Comparison of ENCODE assay signal across 8 cellular contexts in genomic region chr9:6068983-6069382, GRCh38. TPM values are rescaled to one million over a fixed set of nuclear protein-coding genes. Genes with fewer than 3 reads are reported as not detected.
DNase-seq lines count a peak whose midpoint lies in the region; ATAC-seq and TF ChIP-seq lines count a peak whose summit lies in the region.

No MANE protein-coding gene starts in this region.

- ATAC-seq in GM18868 (IDR thresholded peaks at IDR 0.05; ENCODE audit: unreplicated experiment) (peak; percentile 99), HG02642 (IDR thresholded peaks at IDR 0.05; ENCODE audit: poor library complexity, unreplicated experiment) (peak; percentile 95)
- peak; percentile 97 for ATAC-seq in naive thymus-derived CD4-positive, alpha-beta T cell

- H3K36me3 Mint-ChIP-seq in naive thymus-derived CD4-positive, alpha-beta T cell = peaks cover 4 to 34% (median 11%) of the 10 kb centered on the region in 5 donors
- H3K36me3 Mint-ChIP-seq in endothelial cell (ENCODE audit: low read depth, unreplicated experiment) = no peaks in the 10 kb centered on the region

- no peaks in the 10 kb centered on the region for H3K36me3 ChIP-seq in naive thymus-derived CD4-positive, alpha-beta T cell (ENCODE audit: control insufficient read depth in 2 of 3, insufficient read depth in 3 of 3, low read length in 3 of 3)
- no peaks in the 10 kb centered on the region for H3K36me3 ChIP-seq in mesendoderm (ENCODE audit: control insufficient read depth, insufficient read depth, low read length)

- H2BK120ac ChIP-seq in mesendoderm (ENCODE audit: low read depth, low read length) = no peak overlapping the region

- H2BK5ac ChIP-seq in mesendoderm (ENCODE audit: low read length) = no peak overlapping the region

- intact Hi-C loops in naive thymus-derived CD4-positive, alpha-beta T cell (cut with micrococcal nuclease) = loop anchor here (1.0 to 5.0 kb wide), 8 partner anchors 11 to 688 kb away; partner anchors contain the start of genes RANBP6 (in 2 of the 2), KDM4C (in 1 of the 2), RIC1 (in 1 of the 2) and UHRF2 (in 1 of the 2)

- CTCF ChIA-PET in naive thymus-derived CD4-positive, alpha-beta T cell (lab: Charles Lee) = interaction anchor here (0.7 to 1.0 kb wide), 2 partner anchors 15 to 275 kb away, joined by 4 to 8 read pairs; no protein-coding TSS in a partner anchor

- H3K9ac ChIP-seq in mesendoderm (ENCODE audit: low read length) = no peak overlapping the region

- H3K4me2 ChIP-seq in mesendoderm (ENCODE audit: low read length) = no peak overlapping the region

- H3K27ac ChIP-seq in naive thymus-derived CD4-positive, alpha-beta T cell (ENCODE audit: low read depth, low read length) = peak overlapping the region; percentile 48
- no peak overlapping the region for H3K27ac ChIP-seq in mesendoderm (ENCODE audit: low read depth, low read length)

- H3K9me3 ChIP-seq in naive thymus-derived CD4-positive, alpha-beta T cell (ENCODE audit: control insufficient read depth in 2 of 3, low read length in 3 of 3) = no peaks in the 10 kb centered on the region

- no peak overlapping the region for H3K56ac ChIP-seq in mesendoderm (ENCODE audit: low read length)

- H4K8ac ChIP-seq in mesendoderm (ENCODE audit: low read depth, low read length) = no peak overlapping the region

- peak; percentile 69 for DNase-seq in NB4 (ENCODE audit: low read depth)
- peak in 7 of 9 donors; percentile 30 to 73 (median 63) for DNase-seq in naive thymus-derived CD4-positive, alpha-beta T cell
- DNase-seq in mesendoderm = no peak
- DNase-seq in endothelial cell (ENCODE audit: low spot score) = no peak
- no peak for DNase-seq in NCI-H1436 treated with DMSO at 0.1 percent for 48 hours (lab: John Stamatoyannopoulos, UW)
- DNase-seq in NCI-H2107 (lab: John Stamatoyannopoulos, UW) = no peak

- no peaks in the 10 kb centered on the region for H3K79me2 ChIP-seq in mesendoderm (ENCODE audit: control insufficient read depth, insufficient read depth, low read length)

- TF ChIP-seq CTCF in NB4 (IDR thresholded peaks at IDR 0.05; ENCODE audit: low read depth, low read length) (no peak), endothelial cell (IDR thresholded peaks at IDR 0.05; ENCODE audit: unreplicated experiment) (no peak)

- H3K27me3 Mint-ChIP-seq in naive thymus-derived CD4-positive, alpha-beta T cell = no peaks in the 10 kb centered on the region
- no peaks in the 10 kb centered on the region for H3K27me3 Mint-ChIP-seq in endothelial cell (ENCODE audit: unreplicated experiment)

- peaks cover 8 to 21% of the 10 kb centered on the region in 2 donors for H3K4me1 ChIP-seq in naive thymus-derived CD4-positive, alpha-beta T cell (ENCODE audit: control insufficient read depth in 2 of 2, insufficient read depth in 2 of 2, low read length in 2 of 2)
- no peaks in the 10 kb centered on the region for H3K4me1 ChIP-seq in mesendoderm (ENCODE audit: control insufficient read depth, low read depth, low read length)

- H3K4me3 Mint-ChIP-seq in naive thymus-derived CD4-positive, alpha-beta T cell = peak overlapping the region; percentile 54 to 77 (median 72)
- no peak overlapping the region for H3K4me3 Mint-ChIP-seq in endothelial cell (ENCODE audit: unreplicated experiment)

- POLR2A ChIA-PET in naive thymus-derived CD4-positive, alpha-beta T cell (lab: Charles Lee) = interaction anchor here (0.6 to 1.8 kb wide), 3 partner anchors 53 to 345 kb away, joined by 3 to 9 read pairs (median 7); partner anchors contain the start of genes RANBP6 and UHRF2

- H2BK15ac ChIP-seq in mesendoderm (replicated peaks; ENCODE audit: low read depth) = no peak overlapping the region

- H4K5ac ChIP-seq in mesendoderm (ENCODE audit: low read length) = no peak overlapping the region

- H3K27me3 ChIP-seq in naive thymus-derived CD4-positive, alpha-beta T cell (ENCODE audit: control insufficient read depth in 2 of 2, insufficient read depth in 2 of 2, low read length in 2 of 2) = no peaks in the 10 kb centered on the region
- no peaks in the 10 kb centered on the region for H3K27me3 ChIP-seq in mesendoderm (ENCODE audit: insufficient read depth, low read length, poor library complexity)

- H3K4ac ChIP-seq in mesendoderm (ENCODE audit: low read depth, low read length) = no peak overlapping the region

- peak overlapping the region; percentile 86 to 96 (median 93) for H3K27ac Mint-ChIP-seq in naive thymus-derived CD4-positive, alpha-beta T cell
- H3K27ac Mint-ChIP-seq in endothelial cell (ENCODE audit: unreplicated experiment) = no peak overlapping the region

- peaks cover 17 to 28% (median 27%) of the 10 kb centered on the region in 7 donors for H3K4me1 Mint-ChIP-seq in naive thymus-derived CD4-positive, alpha-beta T cell
- H3K4me1 Mint-ChIP-seq in endothelial cell (ENCODE audit: unreplicated experiment) = no peaks in the 10 kb centered on the region

- no peak overlapping the region for H3K4me3 ChIP-seq in NB4 (ENCODE audit: low read depth, low read length)
- H3K4me3 ChIP-seq in naive thymus-derived CD4-positive, alpha-beta T cell (ENCODE audit: low read length) = peak overlapping the region; percentile 16
- no peak overlapping the region for H3K4me3 ChIP-seq in mesendoderm (ENCODE audit: low read length)

- peaks cover 0 to 23% (median 4%) of the 10 kb centered on the region in 11 donors for H3K9me3 Mint-ChIP-seq in naive thymus-derived CD4-positive, alpha-beta T cell
- H3K9me3 Mint-ChIP-seq in endothelial cell (ENCODE audit: unreplicated experiment) = no peaks in the 10 kb centered on the region

- H3K23ac ChIP-seq in mesendoderm (ENCODE audit: low read length) = no peak overlapping the region

- no peak for TF ChIP-seq POLR2A in NB4 (IDR thresholded peaks at IDR 0.05; ENCODE audit: extremely low read depth, insufficient read length)

- no peaks in the 10 kb centered on the region for H3K79me1 ChIP-seq in mesendoderm (ENCODE audit: low read length)

- no peak overlapping the region for H2AK5ac ChIP-seq in mesendoderm (ENCODE audit: low read length)

- H3K18ac ChIP-seq in mesendoderm (ENCODE audit: low read length) = no peak overlapping the region

RNA-seq across cellular contexts. Expression of gene RANBP6, which starts 53.6 kb away (rescaled TPM):
- total RNA-seq in naive thymus-derived CD4-positive, alpha-beta T cell = 10 to 100 TPM; 21.9 to 34.3 (median 30.3) TPM
- polyA plus RNA-seq in naive thymus-derived CD4-positive, alpha-beta T cell = 10 to 100 TPM; 21.0 to 22.9 TPM
- 12.7 TPM for polyA plus RNA-seq in mesendoderm (2013, experiment 1 of 2)
- polyA plus RNA-seq in mesendoderm (2013, experiment 2 of 2) = 13.0 TPM
- 19.1 TPM for total RNA-seq in endothelial cell (ENCODE audit: unreplicated experiment)

Comparison
In these comparisons a context has a peak if more than half of its experiments do, and no peak if none do; other contexts are left out.
1. DNase-seq: peak in NB4 (single experiment) and naive thymus-derived CD4-positive, alpha-beta T cell (7 of 9); none in mesendoderm (single experiment), endothelial cell (single experiment), NCI-H1436 treated with DMSO at 0.1 percent for 48 hours (single experiment) and NCI-H2107 (single experiment).
2. Peak in every context shown above with its lines, with median percentiles within 50 percentile points of each other: ATAC-seq.